Comparison of ENCODE assay signal across 8 cellular contexts in the genomic region with DNA sequence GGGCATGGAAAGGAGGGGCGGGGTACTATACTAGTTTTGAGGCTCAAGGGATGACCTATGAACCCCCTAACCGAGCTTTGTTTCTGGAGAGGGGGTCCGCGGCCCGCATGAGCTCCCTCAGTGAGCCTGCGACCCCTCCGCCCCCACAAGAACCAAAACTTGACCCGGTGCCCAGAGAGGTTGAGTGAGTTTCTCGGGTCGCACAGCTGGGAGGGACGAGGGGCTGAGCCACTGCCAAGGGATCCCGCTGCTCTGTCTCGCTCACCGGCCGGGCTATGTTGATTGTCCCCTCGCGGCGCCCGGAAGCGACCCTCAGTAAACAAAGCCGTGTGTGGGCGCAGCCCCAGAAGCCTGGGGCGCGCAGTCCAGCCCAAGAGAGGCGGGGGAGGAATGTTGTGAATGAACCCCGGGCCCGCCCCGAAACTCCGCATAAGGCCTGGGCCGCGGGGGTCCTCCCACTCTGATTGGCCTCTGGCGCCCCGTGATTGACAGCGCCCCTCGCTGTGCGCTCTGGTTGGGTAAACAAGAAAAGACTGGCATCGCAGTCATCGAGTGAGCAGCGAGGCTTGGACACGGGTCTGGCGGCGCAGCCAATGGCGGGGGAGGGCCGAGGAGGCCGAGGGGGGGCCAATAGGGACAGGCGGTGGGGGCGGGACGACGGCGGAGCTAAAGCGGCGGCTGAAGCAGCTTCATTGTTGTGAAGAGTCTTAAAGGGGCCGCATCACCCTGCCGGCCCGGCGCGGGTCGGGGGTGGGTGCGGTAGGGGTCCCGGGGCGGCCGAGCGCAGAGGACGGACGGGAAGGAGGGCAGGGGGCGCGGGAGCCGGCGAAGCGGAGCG. TPM values are rescaled to one million over a fixed set of nuclear protein-coding genes. Genes with fewer than 3 reads are reported as not detected.
DNase-seq lines count a peak whose midpoint lies in the region; ATAC-seq, FAIRE-seq and TF ChIP-seq lines count a peak whose summit lies in the region.

TSS of gene ZSWIM4 (plus strand) at position 692 of the 838 bp plus-strand sequence. CDS start 206 bp downstream, outside the sequence.

- H3K56ac ChIP-seq in H1 (replicated peaks; ENCODE audit: insufficient read length, low read depth, low read length), result peak within 1 kb of the TSS; percentile 19

- H3K27me3 ChIP-seq in H1 (replicated peaks in 1 of 4; ENCODE audit: control insufficient read depth in 3 of 4, extremely low read depth in 1 of 4, insufficient read depth in 3 of 4, low read length in 3 of 4) (no peaks in the 10 kb centered on the region), mesenchymal stem cell (ENCODE audit: control insufficient read depth in 1 of 2, insufficient read depth in 1 of 2, low read length in 2 of 2) (no peaks in the 10 kb centered on the region)

- DNase-seq in COLO829 (ENCODE audit: low spot score) (peak; percentile 94), HT1080 (ENCODE audit: low read depth) (peak; percentile 98), NOMO-1 (lab: John Stamatoyannopoulos, UW; ENCODE audit: unreplicated experiment in 2 of 2) (peak; percentile 98 to 99), H1 (ENCODE audit: low read depth in 1 of 2, low spot score in 2 of 2) (peak; percentile 97 to 99), mesenchymal stem cell (peak; percentile 100)
- peak; percentile 68 to 94 (median 92) for DNase-seq in activated CD8-positive, alpha-beta memory T cell treated with anti-CD3 and anti-CD28 coated beads for 48 hours (ENCODE audit: low read depth in 2 of 3, low spot score in 2 of 3)
- DNase-seq in stimulated activated CD8-positive, alpha-beta memory T cell treated with anti-CD3 and anti-CD28 coated beads, Interleukin-12 subunit alpha, Interleukin-12 subunit beta, amount 100 ng/mL, for 24 hours (ENCODE audit: extremely low read depth), result peak; percentile 93

- no peak; a peak in 1 of 4 replicates for TF ChIP-seq RAD21 in H1 (IDR thresholded peaks at IDR 0.05 in 1 of 2, conservative IDR thresholded peaks at IDR 0.05 in 1 of 2; ENCODE audit: low read depth in 2 of 2, low read length in 2 of 2)

- peaks cover 0 to 3% of the 10 kb centered on the region in 2 experiments for H4K20me1 ChIP-seq in H1 (replicated peaks in 1 of 2; ENCODE audit: control insufficient read depth in 1 of 2, insufficient read depth in 2 of 2, low read length in 2 of 2)

- H2BK5ac ChIP-seq in H1 (ENCODE audit: low read depth, low read length) (peak within 1 kb of the TSS; percentile 52; the same call in 1 of the 2 replicates), mesenchymal stem cell (ENCODE audit: low read depth, low read length, poor library complexity, severe bottlenecking) (peak within 1 kb of the TSS; percentile 90)

- no peak within 1 kb of the TSS for H3K14ac ChIP-seq in H1 (ENCODE audit: insufficient read length)
- H3K14ac ChIP-seq in mesenchymal stem cell (ENCODE audit: low read length in 2 of 2), result peak within 1 kb of the TSS in 1 of 2 experiments; percentile 81

- H2AK5ac ChIP-seq in H1 (ENCODE audit: low read depth, low read length) (0 out of 2 replicates have a peak within 1 kb of the TSS, but pooled peaks have one; percentile 39), mesenchymal stem cell (ENCODE audit: low read length, severe bottlenecking) (peak within 1 kb of the TSS; percentile 44)

- no peak within 1 kb of the TSS for H2BK120ac ChIP-seq in H1 (replicated peaks; ENCODE audit: low read depth, low read length)
- peak within 1 kb of the TSS; percentile 83 for H2BK120ac ChIP-seq in mesenchymal stem cell (ENCODE audit: low read depth, low read length)

- H3K23ac ChIP-seq in H1 (ENCODE audit: insufficient read length), result no peak within 1 kb of the TSS
- H3K23ac ChIP-seq in mesenchymal stem cell (ENCODE audit: low read length in 2 of 2), result peak within 1 kb of the TSS in 1 of 2 experiments; percentile 53

- peaks cover 5% of the 10 kb centered on the region; the same call in 1 of the 2 replicates for H3K79me1 ChIP-seq in H1 (ENCODE audit: low read depth, low read length)
- peaks cover 15% of the 10 kb centered on the region for H3K79me1 ChIP-seq in mesenchymal stem cell (replicated peaks; ENCODE audit: low read length, poor library complexity, severe bottlenecking)

- no peak within 1 kb of the TSS for H2AFZ ChIP-seq in H1 (ENCODE audit: low read length)
- H2AFZ ChIP-seq in mesenchymal stem cell (ENCODE audit: low read depth, low read length), result no peak within 1 kb of the TSS

- H4K5ac ChIP-seq in H1 (ENCODE audit: insufficient read length, low read depth, low read length), result peak within 1 kb of the TSS; percentile 18

- H2BK12ac ChIP-seq in H1 (ENCODE audit: low read depth, low read length) (peak within 1 kb of the TSS; percentile 98; the same call in 1 of the 2 replicates), mesenchymal stem cell (ENCODE audit: low read length in 2 of 2) (peak within 1 kb of the TSS; percentile 50 to 60)

- H3K4me2 ChIP-seq in H1 (ENCODE audit: insufficient read depth in 1 of 2, low read depth in 2 of 2, low read length in 2 of 2) (peak within 1 kb of the TSS; percentile 73 to 93), mesenchymal stem cell (ENCODE audit: low read length, poor library complexity, severe bottlenecking) (peak within 1 kb of the TSS; percentile 89)

- CTCF ChIA-PET in H1 (lab: Charles Lee; ENCODE audit: partially characterized antibody), result interaction anchor here (0.5 to 5.5 kb wide), 5 partner anchors 9 to 254 kb away, joined by 3 to 42 read pairs (median 4); partner anchors contain the start of gene C19orf53

- H3K9me3 ChIP-seq in H1 (ENCODE audit: insufficient read depth in 2 of 2, low read depth in 1 of 2, low read length in 1 of 2) (no peaks in the 10 kb centered on the region), mesenchymal stem cell (ENCODE audit: control insufficient read depth, low read length) (no peaks in the 10 kb centered on the region)

- TF ChIP-seq EP300 in H1 (IDR thresholded peaks at IDR 0.05; ENCODE audit: borderline replicate concordance in 1 of 2, low read depth in 2 of 2, low read length in 2 of 2), result peak; percentile 33 to 96

- H3K18ac ChIP-seq in H1 (ENCODE audit: extremely low read depth, low read length) (no peak within 1 kb of the TSS), mesenchymal stem cell (ENCODE audit: low read depth in 1 of 2, low read length in 2 of 2) (peak within 1 kb of the TSS; percentile 94 to 98)

- POLR2A ChIA-PET in H1 (lab: Charles Lee; ENCODE audit: partially characterized antibody), result interaction anchor here (0.5 to 6.7 kb wide), 17 partner anchors 10 to 1548 kb away, joined by 3 to 60 read pairs (median 5); partner anchors contain the start of gene C19orf53

- 11% methylated on average over 26 of the region's 71 CpGs; no CpG with 5 or more reads in 1 of the 2 experiments for WGBS in H1 (ENCODE audit: extremely low coverage in 1 of 2, insufficient coverage in 1 of 2, insufficient read length in 1 of 2, insufficient replicate concordance in 2 of 2, low coverage in 1 of 2, low lambda C conversion rate in 2 of 2, missing lambda C conversion rate in 1 of 2), 2 experiments
- 4% methylated on average over 48 of the region's 71 CpGs for WGBS in mesenchymal stem cell

- H3K4me1 ChIP-seq in H1 (replicated peaks in 1 of 4; ENCODE audit: control insufficient read depth in 3 of 4, insufficient read depth in 4 of 4, low read length in 3 of 4) (peaks cover 0 to 7% (median 4%) of the 10 kb centered on the region in 4 experiments; a peak in 4 of 7 replicates), mesenchymal stem cell (ENCODE audit: control insufficient read depth, insufficient read depth, low read depth, low read length) (peaks cover 12% of the 10 kb centered on the region)

- H2BK20ac ChIP-seq in H1 (ENCODE audit: low read length), result no peak within 1 kb of the TSS

- peak within 1 kb of the TSS; percentile 92 for H3K27ac ChIP-seq in H1 (ENCODE audit: low read depth, low read length)
- peak within 1 kb of the TSS; percentile 76 for H3K27ac ChIP-seq in mesenchymal stem cell (ENCODE audit: low read length, poor library complexity, severe bottlenecking)

- FAIRE-seq in H1 (lab: Jason Lieb, UNC), result no peak

- peak within 1 kb of the TSS; percentile 55 for H3K4ac ChIP-seq in H1 (replicated peaks; ENCODE audit: insufficient read length, low read depth, low read length)
- peak within 1 kb of the TSS; percentile 75 to 96 for H3K4ac ChIP-seq in mesenchymal stem cell (ENCODE audit: low read depth in 1 of 2, low read length in 2 of 2)

- TF ChIP-seq CTCF in H1 (IDR thresholded peaks at IDR 0.05; ENCODE audit: control extremely low read depth in 1 of 3, insufficient read depth in 1 of 3, low read depth in 1 of 3, low read length in 3 of 3), result no peak

- peak within 1 kb of the TSS; percentile 59 to 81 (median 64) for H3K4me3 ChIP-seq in H1 (ENCODE audit: extremely low read depth in 1 of 4, insufficient read depth in 2 of 4, low read depth in 3 of 4, low read length in 4 of 4)
- peak within 1 kb of the TSS; percentile 94 to 95 for H3K4me3 ChIP-seq in mesenchymal stem cell (ENCODE audit: insufficient read depth in 1 of 2, low read depth in 1 of 2, low read length in 2 of 2)

- peaks cover 8% of the 10 kb centered on the region; the same call in 1 of the 2 replicates for H3K23me2 ChIP-seq in H1 (ENCODE audit: low read depth, low read length)

- ATAC-seq in GM21367 (IDR thresholded peaks at IDR 0.05; ENCODE audit: unreplicated experiment), result peak; percentile 87

- H3K79me2 ChIP-seq in H1 (ENCODE audit: control insufficient read depth in 1 of 2, insufficient read depth in 2 of 2, low read length in 2 of 2), result peaks cover 0 to 12% of the 10 kb centered on the region in 2 experiments; a peak in 1 of 4 replicates

- H4K8ac ChIP-seq in H1 (ENCODE audit: extremely low read depth, insufficient read depth, low read length) (peak within 1 kb of the TSS; percentile 97), mesenchymal stem cell (ENCODE audit: low read length) (peak within 1 kb of the TSS; percentile 97)

- peak; percentile 79 to 80 for TF ChIP-seq POLR2A in H1 (IDR thresholded peaks at IDR 0.05; ENCODE audit: control extremely low read depth in 1 of 2, low read depth in 2 of 2, low read length in 2 of 2)

- H3K36me3 ChIP-seq in H1 (ENCODE audit: control insufficient read depth in 2 of 4, insufficient read depth in 4 of 4, low read length in 3 of 4) (peaks cover 0 to 3% (median 1%) of the 10 kb centered on the region in 4 experiments; a peak in 3 of 8 replicates), mesenchymal stem cell (ENCODE audit: control insufficient read depth in 1 of 2, insufficient read depth in 2 of 2, low read depth in 1 of 2, low read length in 2 of 2) (peaks cover 0 to 11% of the 10 kb centered on the region in 2 experiments)

- peak within 1 kb of the TSS; percentile 71 to 95 (median 78) for H3K9ac ChIP-seq in H1 (replicated peaks in 1 of 4; ENCODE audit: extremely low read depth in 1 of 4, low read depth in 3 of 4, low read length in 3 of 4)
- peak within 1 kb of the TSS; percentile 98 for H3K9ac ChIP-seq in mesenchymal stem cell (ENCODE audit: low read length)

- no peak within 1 kb of the TSS; the same call in 1 of the 2 replicates for H2BK15ac ChIP-seq in H1 (ENCODE audit: low read length)
- peak within 1 kb of the TSS; percentile 100 for H2BK15ac ChIP-seq in mesenchymal stem cell (ENCODE audit: low read depth, poor library complexity, severe bottlenecking)

- H4K91ac ChIP-seq in H1 (replicated peaks; ENCODE audit: insufficient read length, low read length) (peak within 1 kb of the TSS; percentile 52), mesenchymal stem cell (ENCODE audit: low read length) (peak within 1 kb of the TSS; percentile 96)

RNA-seq across cellular contexts. Expression of gene ZSWIM4, which starts in this region (rescaled TPM):
- 1.8 and 2.7 TPM in 2 replicates for total RNA-seq in HT1080 (2014; rRNA removed; shearing (Covaris generic))
- 8.2 and 9.2 TPM in 2 replicates for polyA plus RNA-seq in HT1080 (2015; cell fraction: cytosol; rRNA removed)
- polyA plus RNA-seq in HT1080 (2015; cell fraction: nucleus; rRNA removed), result 11.2 and 13.4 TPM in 2 replicates
- total RNA-seq in H1 (2021; fragmentation: NEBNext Ultra II Directional; extraction: Animal tissue kit (Norgen Biotek cat#: 25700)), result 31.1 and 32.7 TPM in 2 replicates
- polyA plus RNA-seq in H1 (2011; rRNA removed), result 12.2 and 23.2 TPM in 2 replicates
- polyA plus RNA-seq in H1 (2011; cell fraction: cytosol; rRNA removed), result 10.9 TPM
- polyA plus RNA-seq in H1 (2011; cell fraction: nucleus; rRNA removed), result 21.2 TPM
- polyA plus RNA-seq in H1 (2012, experiment 1 of 2), result 13.1 to 23.1 TPM (median 21.0 TPM) in 4 replicates
- 20.0 TPM for polyA plus RNA-seq in H1 (2012, experiment 2 of 2)
- 17.0 TPM for polyA plus RNA-seq in H1 (2013, experiment 1 of 2)
- polyA plus RNA-seq in H1 (2013, experiment 2 of 2), result 17.3 TPM
- polyA minus RNA-seq in H1 (2011; rRNA and poly(A)+ RNA removed), result 8.9 and 10.8 TPM in 2 replicates
- 23.9 TPM for polyA minus RNA-seq in H1 (2011; cell fraction: cytosol; rRNA and poly(A)+ RNA removed)
- 13.5 TPM for polyA minus RNA-seq in H1 (2011; cell fraction: nucleus; rRNA and poly(A)+ RNA removed)
- 6.3 TPM for polyA plus RNA-seq in mesenchymal stem cell (2013, experiment 1 of 2)
- 6.2 TPM for polyA plus RNA-seq in mesenchymal stem cell (2013, experiment 2 of 2)

Comparison
In these comparisons a context has a peak if more than half of its experiments do, and no peak if none do; other contexts are left out.
1. Peak in every context shown above with its lines: DNase-seq, ATAC-seq, H3K4me3 ChIP-seq and H3K27ac ChIP-seq.